21 cellular contexts compared by ENCODE assay signal in genomic region chr16:58636474-58636873, GRCh38. TPM values are rescaled to one million over a fixed set of nuclear protein-coding genes. Genes with fewer than 3 reads are reported as not detected.
DNase-seq lines count a peak whose midpoint lies in the region; ATAC-seq, FAIRE-seq and TF ChIP-seq lines count a peak whose summit lies in the region.
"Had no signal": no experiment of that assay in that cellular context is flagged by ENCODE, and none has a peak within 500 bp of the region (broad histone marks: within the 10 kb centered on the region; RNA-seq: fewer than 3 reads in every experiment).

No MANE protein-coding gene starts in this region.

- H3K9me3 ChIP-seq in HepG2 (ENCODE audit: low read length) (no peaks in the 10 kb centered on the region), upper lobe of right lung (no peaks in the 10 kb centered on the region)
- H3K9me3 ChIP-seq: A549, Caco-2 had no signal

- H3K9ac ChIP-seq in HepG2 (ENCODE audit: insufficient read depth, low read depth, low read length), result no peak overlapping the region
- H3K9ac ChIP-seq: GM23248 had no signal

- 53% methylated on average over 4 of the region's 4 CpGs for WGBS in HepG2 (ENCODE audit: low lambda C conversion rate)

- peak overlapping the region; percentile 6; the same call in 1 of the 2 replicates for H3K4me2 ChIP-seq in HepG2 (ENCODE audit: low read depth, low read length)
- H3K4me2 ChIP-seq: A549 had no signal

- peak; percentile 27 for DNase-seq in ELF-1 (ENCODE audit: low read depth, low spot score)
- peak; percentile 56 for DNase-seq in RPMI8226
- peak; percentile 61 for DNase-seq in HepG2 (ENCODE audit: low spot score)
- no peak for DNase-seq in OCI-M1 (lab: John Stamatoyannopoulos, UW)
- DNase-seq in upper lobe of right lung, result no peak
- DNase-seq: AML-193; Caco-2; CD4-positive, alpha-beta T cell; DMS79; GF-D8; GM23248; HCEC 1CT had no signal

- POLR2A ChIA-PET in HepG2 (lab: Yijun Ruan, JAX), result interaction anchor here (1.2 to 4.2 kb wide), 6 partner anchors 10 to 116 kb away, joined by 3 to 44 read pairs (median 4); no protein-coding TSS in a partner anchor

- H3K79me2 ChIP-seq in HepG2 (ENCODE audit: insufficient read depth, low read length), result no peaks in the 10 kb centered on the region

- TF ChIP-seq CTCF in HepG2 (CRISPR knock-in tag; IDR thresholded peaks at IDR 0.05) (no peak), upper lobe of right lung (IDR thresholded peaks at IDR 0.05) (no peak)

- TF ChIP-seq POLR2A in HepG2 (IDR thresholded peaks at IDR 0.05; ENCODE audit: insufficient read depth in 1 of 2, low read depth in 2 of 2, low read length in 2 of 2), result no peak

- TF ChIP-seq EP300 in HepG2 (IDR thresholded peaks at IDR 0.05; ENCODE audit: low read depth in 2 of 2, low read length in 2 of 2) (no peak), HepG2 (CRISPR knock-in tag; IDR thresholded peaks at IDR 0.05; ENCODE audit: borderline replicate concordance) (no peak)

- H3K4me3 ChIP-seq in HepG2 (replicated peaks in 1 of 3; ENCODE audit: insufficient read depth in 1 of 3, low read depth in 2 of 3, low read length in 3 of 3) (no peak overlapping the region), upper lobe of right lung (no peak overlapping the region)
- H3K4me3 ChIP-seq: A549, GM23248 had no signal

- no peak overlapping the region for H2AFZ ChIP-seq in HepG2 (ENCODE audit: low read length)
- H2AFZ ChIP-seq: GM23248 had no signal

- H3K27me3 ChIP-seq in HepG2 (ENCODE audit: control insufficient read depth in 1 of 2, insufficient read depth in 2 of 2, low read length in 2 of 2), result no peaks in the 10 kb centered on the region; a peak in 1 of 5 replicates
- no peaks in the 10 kb centered on the region for H3K27me3 ChIP-seq in upper lobe of right lung

- H3K27ac ChIP-seq in HepG2 (ENCODE audit: extremely low read length, insufficient read depth, low read length) (peak overlapping the region; percentile 17), upper lobe of right lung (no peak overlapping the region)
- H3K27ac ChIP-seq: 22Rv1, A549, C4-2B, GM23248 had no signal

- peak; percentile 51 for ATAC-seq in esophagus mucosa
- peak; percentile 18 for ATAC-seq in HepG2
- ATAC-seq in GM21447 (IDR thresholded peaks at IDR 0.05; ENCODE audit: unreplicated experiment), result no peak
- no peak for ATAC-seq in upper lobe of right lung
- no peak for ATAC-seq in GM19452 (IDR thresholded peaks at IDR 0.05; ENCODE audit: unreplicated experiment)
- ATAC-seq: A549 had no signal

- H3K4me1 ChIP-seq in HepG2 (ENCODE audit: insufficient read depth, low read length), result peaks cover 46% of the 10 kb centered on the region
- H3K4me1 ChIP-seq in upper lobe of right lung, result no peaks in the 10 kb centered on the region

- CTCF ChIA-PET in HepG2 (lab: Yijun Ruan, JAX; ENCODE audit: low intra/inter-chr PET ratio, low total read pairs), result interaction anchor here (2.8 kb wide), 1 partner anchor 125 kb away, joined by 18 read pairs; no protein-coding TSS in a partner anchor

- H3K36me3 ChIP-seq in HepG2 (replicated peaks in 1 of 2; ENCODE audit: control insufficient read depth in 1 of 2, insufficient read depth in 2 of 2, low read length in 2 of 2), result no peaks in the 10 kb centered on the region
- no peaks in the 10 kb centered on the region for H3K36me3 ChIP-seq in upper lobe of right lung

- no peaks in the 10 kb centered on the region for H4K20me1 ChIP-seq in HepG2 (ENCODE audit: insufficient read depth, low read length)

- peak; percentile 79 for FAIRE-seq in HepG2 (lab: Jason Lieb, UNC)
- FAIRE-seq: A549, D721Med, H54, HTR-8/SVneo had no signal

- intact Hi-C loops in HepG2 (cut with micrococcal nuclease; ENCODE audit: unreplicated experiment), result loop anchor here (5.0 kb wide), 2 partner anchors 64 to 299 kb away; no protein-coding TSS in a partner anchor
- intact Hi-C loops in upper lobe of right lung (cut with DNase I), result no loop called here

- in situ Hi-C loops in HepG2 (cut with HindIII; ENCODE audit: extremely low pct_ligation_motif_present, low pct_unique_long_range_greater_than_20kb), result loop anchor here (10.0 kb wide), 2 partner anchors 122 to 302 kb away; partner anchors contain the start of gene SETD6

- TF ChIP-seq RAD21 in HepG2 (CRISPR knock-in tag; IDR thresholded peaks at IDR 0.05), result no peak

- no TSS peak for BruUV-seq in HepG2 (replicated peaks; lab: Mats Ljungman, UMichigan)

TF ChIP-seq in HepG2, 621 proteins besides CTCF, POLR2A, EP300 and RAD21 (continues in another document):
- peak; percentile 68 to 82 for TF ChIP-seq MAFK (conservative IDR thresholded peaks at IDR 0.05 in 1 of 2, IDR thresholded peaks at IDR 0.05 in 1 of 2; ENCODE audit: low read length in 2 of 2)
- TF ChIP-seq, protein P1, sequence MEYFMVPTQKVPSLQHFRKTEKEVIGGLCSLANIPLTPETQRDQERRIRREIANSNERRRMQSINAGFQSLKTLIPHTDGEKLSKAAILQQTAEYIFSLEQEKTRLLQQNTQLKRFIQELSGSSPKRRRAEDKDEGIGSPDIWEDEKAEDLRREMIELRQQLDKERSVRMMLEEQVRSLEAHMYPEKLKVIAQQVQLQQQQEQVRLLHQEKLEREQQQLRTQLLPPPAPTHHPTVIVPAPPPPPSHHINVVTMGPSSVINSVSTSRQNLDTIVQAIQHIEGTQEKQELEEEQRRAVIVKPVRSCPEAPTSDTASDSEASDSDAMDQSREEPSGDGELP (IDR thresholded peaks at IDR 0.05; ENCODE audit: borderline replicate concordance, low read depth), result peak; percentile 32; the same call in 1 of the 2 replicates
- TF ChIP-seq SOX13 (IDR thresholded peaks at IDR 0.05), result no peak
- 0 out of 4 replicates have a peak, but pooled peaks of 1 of the 2 experiments have one; percentile 13 for TF ChIP-seq SOX13 (CRISPR knock-in tag; conservative IDR thresholded peaks at IDR 0.05 in 1 of 2, IDR thresholded peaks at IDR 0.05 in 1 of 2)
- TF ChIP-seq MAFF (IDR thresholded peaks at IDR 0.05; ENCODE audit: low read depth, low read length), result peak; percentile 69

RNA-seq across cellular contexts. Expression of gene CNOT1, which starts 6.8 kb away (rescaled TPM):
- total RNA-seq in esophagus mucosa (196 TPM), HepG2 (2016; rRNA removed; fragmentation: Illumina TruSeq; extraction: Trizol) (188 and 399 TPM in 2 replicates), upper lobe of right lung (140 TPM)
- 51.8 and 55.4 TPM in 2 replicates for total RNA-seq in HepG2 (2016; cell fraction: cytosol; rRNA removed; fragmentation: Illumina TruSeq; extraction: Trizol; ENCODE audit: low read depth)
- 188 and 419 TPM in 2 replicates for total RNA-seq in HepG2 (2016; cell fraction: insoluble cytoplasmic fraction; rRNA removed; fragmentation: Illumina TruSeq; extraction: Trizol)
- total RNA-seq in HepG2 (2016; cell fraction: membrane; rRNA removed; fragmentation: Illumina TruSeq; extraction: Trizol), result 139 and 146 TPM in 2 replicates
- 205 and 251 TPM in 2 replicates for total RNA-seq in HepG2 (2016; cell fraction: nucleus; rRNA removed; fragmentation: Illumina TruSeq; extraction: Trizol)
- 232 and 248 TPM in 2 replicates for polyA plus RNA-seq in HepG2 (2011; rRNA removed)
- 187 and 226 TPM in 2 replicates for polyA plus RNA-seq in HepG2 (2011; cell fraction: cytosol; rRNA removed)
- 193 and 225 TPM in 2 replicates for polyA plus RNA-seq in HepG2 (2011; cell fraction: nucleus; rRNA removed)
- 169 and 183 TPM in 2 replicates for polyA plus RNA-seq in HepG2 (2012)
- 35.0 and 38.2 TPM in 2 replicates for polyA plus RNA-seq in HepG2 (2016; cell fraction: cytosol; fragmentation: Illumina TruSeq; extraction: Trizol; ENCODE audit: low read depth)
- polyA plus RNA-seq in HepG2 (2016; cell fraction: insoluble cytoplasmic fraction; fragmentation: Illumina TruSeq; extraction: Trizol; ENCODE audit: low read depth), result 373 and 400 TPM in 2 replicates
- 61.4 and 81.8 TPM in 2 replicates for polyA plus RNA-seq in HepG2 (2016; cell fraction: membrane; fragmentation: Illumina TruSeq; extraction: Trizol; ENCODE audit: low read depth)
- 268 and 286 TPM in 2 replicates for polyA plus RNA-seq in HepG2 (2016; cell fraction: nucleus; fragmentation: Illumina TruSeq; extraction: Trizol; ENCODE audit: insufficient read depth, low read depth)
- 953 and 1,029 TPM in 2 replicates for polyA minus RNA-seq in HepG2 (2011; rRNA and poly(A)+ RNA removed; ENCODE audit: low replicate concordance)
- polyA minus RNA-seq in HepG2 (2011; cell fraction: cytosol; rRNA and poly(A)+ RNA removed), result 281 and 285 TPM in 2 replicates
- polyA minus RNA-seq in HepG2 (2011; cell fraction: nucleus; rRNA and poly(A)+ RNA removed), result 378 and 429 TPM in 2 replicates

RNA-seq across cellular contexts. Expression of gene SLC38A7, which starts 48.1 kb away (rescaled TPM):
- total RNA-seq in esophagus mucosa (7.5 TPM), HepG2 (2016; rRNA removed; fragmentation: Illumina TruSeq; extraction: Trizol) (6.2 and 14.1 TPM in 2 replicates), upper lobe of right lung (24.1 TPM)
- 4.6 and 5.0 TPM in 2 replicates for total RNA-seq in HepG2 (2016; cell fraction: cytosol; rRNA removed; fragmentation: Illumina TruSeq; extraction: Trizol; ENCODE audit: low read depth)
- total RNA-seq in HepG2 (2016; cell fraction: insoluble cytoplasmic fraction; rRNA removed; fragmentation: Illumina TruSeq; extraction: Trizol), result 5.2 and 14.1 TPM in 2 replicates
- 5.8 and 6.5 TPM in 2 replicates for total RNA-seq in HepG2 (2016; cell fraction: membrane; rRNA removed; fragmentation: Illumina TruSeq; extraction: Trizol)
- total RNA-seq in HepG2 (2016; cell fraction: nucleus; rRNA removed; fragmentation: Illumina TruSeq; extraction: Trizol), result 27.7 and 28.1 TPM in 2 replicates
- polyA plus RNA-seq in HepG2 (2011; rRNA removed), result 13.2 and 17.0 TPM in 2 replicates
- 9.7 and 10.5 TPM in 2 replicates for polyA plus RNA-seq in HepG2 (2011; cell fraction: cytosol; rRNA removed)
- 26.4 and 29.4 TPM in 2 replicates for polyA plus RNA-seq in HepG2 (2011; cell fraction: nucleus; rRNA removed)
- polyA plus RNA-seq in HepG2 (2012), result 7.1 and 10.6 TPM in 2 replicates
- 1.0 and 1.3 TPM in 2 replicates for polyA plus RNA-seq in HepG2 (2016; cell fraction: cytosol; fragmentation: Illumina TruSeq; extraction: Trizol; ENCODE audit: low read depth)
- 5.1 and 5.6 TPM in 2 replicates for polyA plus RNA-seq in HepG2 (2016; cell fraction: insoluble cytoplasmic fraction; fragmentation: Illumina TruSeq; extraction: Trizol; ENCODE audit: low read depth)
- 2.3 and 3.2 TPM in 2 replicates for polyA plus RNA-seq in HepG2 (2016; cell fraction: membrane; fragmentation: Illumina TruSeq; extraction: Trizol; ENCODE audit: low read depth)
- polyA plus RNA-seq in HepG2 (2016; cell fraction: nucleus; fragmentation: Illumina TruSeq; extraction: Trizol; ENCODE audit: insufficient read depth, low read depth), result 32.4 and 36.5 TPM in 2 replicates
- polyA minus RNA-seq in HepG2 (2011; rRNA and poly(A)+ RNA removed; ENCODE audit: low replicate concordance), result 42.7 and 51.0 TPM in 2 replicates
- polyA minus RNA-seq in HepG2 (2011; cell fraction: cytosol; rRNA and poly(A)+ RNA removed), result 8.7 and 12.4 TPM in 2 replicates
- polyA minus RNA-seq in HepG2 (2011; cell fraction: nucleus; rRNA and poly(A)+ RNA removed), result 30.5 and 35.6 TPM in 2 replicates

Comparison
In these comparisons a context has a peak if more than half of its experiments do, and no peak if none do; other contexts are left out.
1. DNase-seq: peak in ELF-1 (single experiment), RPMI8226 (single experiment) and HepG2 (single experiment); none in OCI-M1 (single experiment) and upper lobe of right lung (single experiment).
2. ATAC-seq: peak in esophagus mucosa (single experiment) and HepG2 (single experiment); none in GM21447 (single experiment), upper lobe of right lung (single experiment) and GM19452 (single experiment).